ENCODE assay signal across 9 cellular contexts in the genomic region with DNA sequence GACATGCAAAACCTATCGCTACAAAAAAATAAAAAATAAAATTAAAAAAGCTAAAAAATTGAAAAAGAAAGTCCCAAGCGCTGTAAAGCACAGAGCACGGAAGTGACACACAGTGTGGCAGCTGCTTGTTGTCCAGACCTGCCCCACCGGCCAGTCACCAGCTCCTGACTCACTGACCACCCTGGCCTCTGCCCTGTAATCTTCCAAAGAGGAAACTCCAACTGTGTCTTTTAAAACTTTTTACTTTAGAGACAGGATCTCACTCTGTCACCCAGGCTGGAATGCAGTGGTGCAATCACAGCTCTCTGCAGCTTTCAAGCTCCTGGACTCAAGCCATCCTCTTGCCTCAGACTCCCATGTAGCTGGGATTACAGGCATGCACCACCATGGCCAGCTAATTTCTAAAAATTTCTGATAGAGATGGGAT. TPM values are rescaled to one million over a fixed set of nuclear protein-coding genes. Genes with fewer than 3 reads are reported as not detected.
A peak's percentile ranks its signal among the peaks of the same experiment; 100 is the strongest.
DNase-seq lines count a peak whose midpoint lies in the region; ATAC-seq, FAIRE-seq and TF ChIP-seq lines count a peak whose summit lies in the region.
"Had no signal": no experiment of that assay in that cellular context is flagged by ENCODE, and none has a peak within 500 bp of the region (broad histone marks: within the 10 kb centered on the region; RNA-seq: fewer than 3 reads in every experiment).

No MANE protein-coding gene starts in this region.

- in situ Hi-C loops in HepG2 (cut with HindIII; ENCODE audit: extremely low pct_ligation_motif_present, low pct_unique_long_range_greater_than_20kb): no loop called here

- DNase-seq in cardiac fibroblast (ENCODE audit: low read depth in 2 of 2): peak; percentile 97 to 99
- DNase-seq in HepG2 (ENCODE audit: low spot score): peak; percentile 89
- peak; percentile 56 to 84 for DNase-seq in tibial nerve (ENCODE audit: low spot score in 2 of 2)
- no peak for DNase-seq in NCI-H345 (lab: John Stamatoyannopoulos, UW)
- no peak for DNase-seq in effector CD4-positive, alpha-beta T cell
- no peak for DNase-seq in cerebellar nuclear complex (lab: John Stamatoyannopoulos, UW)
- DNase-seq: effector memory CD4-positive, alpha-beta T cell had no signal

- H3K36me3 ChIP-seq in HUES6 (ENCODE audit: control insufficient read depth, insufficient read depth, low read length): no peaks in the 10 kb centered on the region
- peaks cover 0 to 3% of the 10 kb centered on the region in 2 experiments; a peak in 2 of 5 replicates for H3K36me3 ChIP-seq in HepG2 (replicated peaks in 1 of 2; ENCODE audit: control insufficient read depth in 1 of 2, insufficient read depth in 2 of 2, low read length in 2 of 2)
- no peaks in the 10 kb centered on the region for H3K36me3 ChIP-seq in tibial nerve

- H3K27me3 ChIP-seq in HUES6 (ENCODE audit: control insufficient read depth, insufficient read depth, low read length): no peaks in the 10 kb centered on the region
- no peaks in the 10 kb centered on the region for H3K27me3 ChIP-seq in HepG2 (ENCODE audit: control insufficient read depth in 1 of 2, insufficient read depth in 2 of 2, low read length in 2 of 2)
- no peaks in the 10 kb centered on the region for H3K27me3 ChIP-seq in tibial nerve

- H3K27ac ChIP-seq in HUES6 (ENCODE audit: low read depth, low read length) (peak overlapping the region; percentile 69), HepG2 (ENCODE audit: extremely low read length, insufficient read depth, low read length) (peak overlapping the region; percentile 76), tibial nerve (peak overlapping the region in 1 of 4 donors; percentile 60)

- CTCF ChIA-PET in HepG2 (lab: Yijun Ruan, JAX; ENCODE audit: low intra/inter-chr PET ratio, low total read pairs): no interaction called here

- H3K9ac ChIP-seq in HUES6 (ENCODE audit: low read length) (peak overlapping the region; percentile 21), HepG2 (ENCODE audit: insufficient read depth, low read depth, low read length) (peak overlapping the region; percentile 32)

- no peak for TF ChIP-seq POLR2A in HepG2 (IDR thresholded peaks at IDR 0.05; ENCODE audit: insufficient read depth in 1 of 2, low read depth in 2 of 2, low read length in 2 of 2)
- no peak for TF ChIP-seq POLR2A in tibial nerve (IDR thresholded peaks at IDR 0.05)

- H3K4me2 ChIP-seq in HepG2 (ENCODE audit: low read depth, low read length): peak overlapping the region; percentile 41

- TF ChIP-seq RAD21 in HepG2 (CRISPR knock-in tag; IDR thresholded peaks at IDR 0.05): no peak

- H3K4me3 ChIP-seq in HUES6 (ENCODE audit: low read depth, low read length) (no peak overlapping the region), cardiac fibroblast (replicated peaks in 1 of 2; ENCODE audit: low read depth in 2 of 2, low read length in 2 of 2) (no peak overlapping the region), HepG2 (replicated peaks in 1 of 3; ENCODE audit: insufficient read depth in 1 of 3, low read depth in 2 of 3, low read length in 3 of 3) (no peak overlapping the region), tibial nerve (no peak overlapping the region)

- no peak overlapping the region for H2AFZ ChIP-seq in HepG2 (ENCODE audit: low read length)

- no peaks in the 10 kb centered on the region for H3K9me3 ChIP-seq in HUES6 (ENCODE audit: control insufficient read depth, insufficient read depth, low read depth, low read length)
- no peaks in the 10 kb centered on the region for H3K9me3 ChIP-seq in HepG2 (ENCODE audit: low read length)
- H3K9me3 ChIP-seq in tibial nerve: no peaks in the 10 kb centered on the region

- ATAC-seq in HepG2 (peak; percentile 86), HG02759 (IDR thresholded peaks at IDR 0.05; ENCODE audit: unreplicated experiment) (no peak)

- TF ChIP-seq CTCF in cardiac fibroblast (IDR thresholded peaks at IDR 0.05; ENCODE audit: low read depth, low read length) (no peak), HepG2 (CRISPR knock-in tag; IDR thresholded peaks at IDR 0.05) (no peak), tibial nerve (IDR thresholded peaks at IDR 0.05) (no peak)

- peak; percentile 38 to 68; a peak in 2 of 4 replicates for TF ChIP-seq EP300 in HepG2 (IDR thresholded peaks at IDR 0.05; ENCODE audit: low read depth in 2 of 2, low read length in 2 of 2)
- no peak for TF ChIP-seq EP300 in HepG2 (CRISPR knock-in tag; IDR thresholded peaks at IDR 0.05; ENCODE audit: borderline replicate concordance)
- peak in 1 of 2 donors; percentile 68 for TF ChIP-seq EP300 in tibial nerve (IDR thresholded peaks at IDR 0.05)

- peaks cover 3% of the 10 kb centered on the region; the same call in 1 of the 2 replicates for H4K20me1 ChIP-seq in HepG2 (ENCODE audit: insufficient read depth, low read length)

- FAIRE-seq in HepG2 (lab: Jason Lieb, UNC): peak; percentile 92

- WGBS in HepG2 (ENCODE audit: low lambda C conversion rate): 30% methylated on average over 4 of the region's 4 CpGs
- WGBS in tibial nerve, 2 donors: 90% methylated on average over 4 of the region's 4 CpGs

- BruUV-seq in HepG2 (replicated peaks; lab: Mats Ljungman, UMichigan): no TSS peak

- POLR2A ChIA-PET in HepG2 (lab: Yijun Ruan, JAX): interaction anchor here (0.7 to 3.3 kb wide), 8 partner anchors 9 to 126 kb away, joined by 3 to 54 read pairs (median 3); no protein-coding TSS in a partner anchor

- H3K79me2 ChIP-seq in HepG2 (ENCODE audit: insufficient read depth, low read length): peaks cover 95% of the 10 kb centered on the region

- H3K4me1 ChIP-seq in HUES6 (ENCODE audit: control insufficient read depth, insufficient read depth, low read length) (peaks cover 78% of the 10 kb centered on the region), HepG2 (ENCODE audit: insufficient read depth, low read length) (peaks cover 89% of the 10 kb centered on the region), tibial nerve (peaks cover 0 to 70% (median 24%) of the 10 kb centered on the region in 4 donors)

- intact Hi-C loops in HepG2 (cut with micrococcal nuclease; ENCODE audit: unreplicated experiment): no loop called here

RNA-seq across cellular contexts. Expression of gene GNA12, which starts 23.6 kb away (rescaled TPM):
- total RNA-seq in HepG2 (2016; rRNA removed; fragmentation: Illumina TruSeq; extraction: Trizol): 16.2 and 23.3 TPM in 2 replicates
- 7.2 and 7.5 TPM in 2 replicates for total RNA-seq in HepG2 (2016; cell fraction: cytosol; rRNA removed; fragmentation: Illumina TruSeq; extraction: Trizol; ENCODE audit: low read depth)
- total RNA-seq in HepG2 (2016; cell fraction: insoluble cytoplasmic fraction; rRNA removed; fragmentation: Illumina TruSeq; extraction: Trizol): 16.1 and 17.2 TPM in 2 replicates
- 26.9 and 27.9 TPM in 2 replicates for total RNA-seq in HepG2 (2016; cell fraction: membrane; rRNA removed; fragmentation: Illumina TruSeq; extraction: Trizol)
- 14.4 and 16.2 TPM in 2 replicates for total RNA-seq in HepG2 (2016; cell fraction: nucleus; rRNA removed; fragmentation: Illumina TruSeq; extraction: Trizol)
- 50.9 and 68.0 TPM in 2 replicates for polyA plus RNA-seq in HepG2 (2011; rRNA removed)
- 45.6 and 47.6 TPM in 2 replicates for polyA plus RNA-seq in HepG2 (2011; cell fraction: cytosol; rRNA removed)
- polyA plus RNA-seq in HepG2 (2011; cell fraction: nucleus; rRNA removed): 34.2 and 39.3 TPM in 2 replicates
- polyA plus RNA-seq in HepG2 (2012): 39.2 and 40.4 TPM in 2 replicates
- 11.0 and 12.4 TPM in 2 replicates for polyA plus RNA-seq in HepG2 (2016; cell fraction: cytosol; fragmentation: Illumina TruSeq; extraction: Trizol; ENCODE audit: low read depth)
- 33.6 and 42.6 TPM in 2 replicates for polyA plus RNA-seq in HepG2 (2016; cell fraction: insoluble cytoplasmic fraction; fragmentation: Illumina TruSeq; extraction: Trizol; ENCODE audit: low read depth)
- 39.2 and 40.8 TPM in 2 replicates for polyA plus RNA-seq in HepG2 (2016; cell fraction: membrane; fragmentation: Illumina TruSeq; extraction: Trizol; ENCODE audit: low read depth)
- 26.9 and 29.3 TPM in 2 replicates for polyA plus RNA-seq in HepG2 (2016; cell fraction: nucleus; fragmentation: Illumina TruSeq; extraction: Trizol; ENCODE audit: insufficient read depth, low read depth)
- 54.6 and 166 TPM in 2 replicates for polyA minus RNA-seq in HepG2 (2011; rRNA and poly(A)+ RNA removed; ENCODE audit: low replicate concordance)
- polyA minus RNA-seq in HepG2 (2011; cell fraction: cytosol; rRNA and poly(A)+ RNA removed): 37.4 and 48.5 TPM in 2 replicates
- polyA minus RNA-seq in HepG2 (2011; cell fraction: nucleus; rRNA and poly(A)+ RNA removed): 30.9 and 39.8 TPM in 2 replicates
- total RNA-seq in tibial nerve: 10 to 100 TPM; 21.3 to 36.0 (median 29.4) TPM

Comparison
In these comparisons a context has a peak if more than half of its experiments do, and no peak if none do; other contexts are left out.
1. DNase-seq: peak in cardiac fibroblast (2 of 2), HepG2 (single experiment) and tibial nerve (2 of 2); none in NCI-H345 (single experiment), effector CD4-positive, alpha-beta T cell (single experiment) and cerebellar nuclear complex (0 of 2).